8 cellular contexts compared by ENCODE assay signal in the genomic region with DNA sequence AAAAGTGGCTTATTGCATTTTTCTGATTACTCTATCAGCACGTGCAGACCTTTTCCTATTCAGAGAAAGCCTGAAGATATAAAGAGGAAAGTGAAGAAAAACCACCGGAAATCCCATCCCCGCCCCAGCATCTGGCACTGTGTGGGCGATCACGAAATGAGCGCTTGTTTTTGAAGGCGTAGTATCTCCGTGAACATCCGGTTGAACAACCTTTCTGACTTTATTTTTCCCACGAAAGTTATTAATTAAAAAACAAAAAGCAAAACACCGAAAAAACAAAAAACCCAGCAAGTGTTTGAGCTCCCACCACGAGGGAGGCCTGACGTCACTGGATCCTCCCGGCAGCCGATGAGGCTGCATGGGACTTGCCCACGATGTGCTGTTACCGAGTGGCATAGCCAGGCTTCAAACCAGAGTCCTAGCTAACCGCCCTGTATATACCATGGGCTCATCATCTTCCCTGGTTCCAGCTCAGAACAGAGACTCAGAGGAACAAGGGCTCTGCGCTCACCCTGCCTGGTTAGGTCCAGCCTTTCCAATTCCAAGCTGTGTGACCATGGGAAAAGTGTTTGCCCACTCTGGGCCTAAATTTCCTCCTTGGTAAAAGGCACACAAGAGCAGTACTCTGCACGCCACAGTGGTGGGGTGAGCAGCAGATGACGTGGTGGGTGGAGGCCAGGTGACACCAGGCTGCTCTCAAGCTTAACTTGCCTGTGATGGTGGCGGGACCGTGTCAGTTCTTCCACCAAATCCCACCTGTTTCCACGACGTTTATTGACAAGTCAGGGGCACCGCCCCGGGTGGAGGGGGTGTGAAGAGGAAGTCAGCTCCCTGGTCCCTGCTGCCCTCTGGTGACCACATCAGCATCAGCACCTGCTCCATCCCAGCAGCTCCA. TPM values are rescaled to one million over a fixed set of nuclear protein-coding genes. Genes with fewer than 3 reads are reported as not detected.
A peak's percentile ranks its signal among the peaks of the same experiment; 100 is the strongest.
DNase-seq lines count a peak whose midpoint lies in the region; ATAC-seq and TF ChIP-seq lines count a peak whose summit lies in the region.

No MANE protein-coding gene starts in this region.

- 23% methylated on average over 27 of the region's 27 CpGs for WGBS in esophagus muscularis mucosa

- no peak for TF ChIP-seq POLR2A in esophagus muscularis mucosa (IDR thresholded peaks at IDR 0.05; ENCODE audit: low read depth)

- no peaks in the 10 kb centered on the region for H3K27me3 ChIP-seq in esophagus muscularis mucosa

- H3K9me3 ChIP-seq in esophagus muscularis mucosa: no peaks in the 10 kb centered on the region

- ATAC-seq in GM19324 (IDR thresholded peaks at IDR 0.05; ENCODE audit: low FRiP score, unreplicated experiment) (peak; percentile 66), HG03439 (IDR thresholded peaks at IDR 0.05; ENCODE audit: unreplicated experiment) (peak; percentile 58)
- peak; percentile 82 to 85 for ATAC-seq in naive thymus-derived CD8-positive, alpha-beta T cell
- peak; percentile 88 for ATAC-seq in stimulated activated memory B cell treated with anti-CD40 and anti-IgM and Interleukin-4, amounts not matched to agents 10 μg/mL and 1 μg/mL and 100 μg/mL, for 72 hours

- DNase-seq in CD1c-positive myeloid dendritic cell (ENCODE audit: extremely low spot score) (peak; percentile 82), OCI-M1 (lab: John Stamatoyannopoulos, UW) (peak; percentile 86), esophagus muscularis mucosa (ENCODE audit: extremely low spot score) (peak; percentile 96)
- peak; percentile 88 for DNase-seq in activated T-cell treated with anti-CD3 and anti-CD28 coated beads, Interleukin-2, amount 50 U/mL, for 1 hour
- peak; percentile 73 to 95 (median 92) for DNase-seq in naive thymus-derived CD8-positive, alpha-beta T cell

- peaks cover 0 to 3% (median 0%) of the 10 kb centered on the region in 9 donors for H3K9me3 Mint-ChIP-seq in naive thymus-derived CD8-positive, alpha-beta T cell
- peaks cover 3% of the 10 kb centered on the region for H3K9me3 Mint-ChIP-seq in stimulated activated memory B cell treated with anti-CD40 and anti-IgM and Interleukin-4, amounts not matched to agents 10 μg/mL and 1 μg/mL and 100 μg/mL, for 72 hours

- TF ChIP-seq CTCF in esophagus muscularis mucosa (IDR thresholded peaks at IDR 0.05): peak; percentile 84 to 92 (median 85)

- peak overlapping the region; percentile 49 to 75 (median 71) for H3K4me3 Mint-ChIP-seq in naive thymus-derived CD8-positive, alpha-beta T cell
- peak overlapping the region; percentile 63 for H3K4me3 Mint-ChIP-seq in stimulated activated memory B cell treated with anti-CD40 and anti-IgM and Interleukin-4, amounts not matched to agents 10 μg/mL and 1 μg/mL and 100 μg/mL, for 72 hours

- H3K4me1 ChIP-seq in esophagus muscularis mucosa: peaks cover 12 to 45% (median 34%) of the 10 kb centered on the region in 4 donors

- no peak for TF ChIP-seq EP300 in esophagus muscularis mucosa (IDR thresholded peaks at IDR 0.05)

- intact Hi-C loops in esophagus muscularis mucosa (cut with DNase I): loop anchor here (2.0 kb wide), 1 partner anchor 133 kb away; no protein-coding TSS in a partner anchor

- H3K4me3 ChIP-seq in esophagus muscularis mucosa: peak overlapping the region; percentile 19 to 51 (median 34)

- H3K36me3 Mint-ChIP-seq in naive thymus-derived CD8-positive, alpha-beta T cell: peaks cover 0 to 16% (median under 1%) of the 10 kb centered on the region in 3 donors
- H3K36me3 Mint-ChIP-seq in stimulated activated memory B cell treated with anti-CD40 and anti-IgM and Interleukin-4, amounts not matched to agents 10 μg/mL and 1 μg/mL and 100 μg/mL, for 72 hours: peaks cover 27% of the 10 kb centered on the region

- peaks cover 23 to 78% (median 55%) of the 10 kb centered on the region in 4 donors for H3K4me1 Mint-ChIP-seq in naive thymus-derived CD8-positive, alpha-beta T cell
- peaks cover 38% of the 10 kb centered on the region for H3K4me1 Mint-ChIP-seq in stimulated activated memory B cell treated with anti-CD40 and anti-IgM and Interleukin-4, amounts not matched to agents 10 μg/mL and 1 μg/mL and 100 μg/mL, for 72 hours

- H3K36me3 ChIP-seq in esophagus muscularis mucosa: peaks cover 7 to 18% (median 17%) of the 10 kb centered on the region in 4 donors

- no peaks in the 10 kb centered on the region for H3K27me3 Mint-ChIP-seq in naive thymus-derived CD8-positive, alpha-beta T cell
- H3K27me3 Mint-ChIP-seq in stimulated activated memory B cell treated with anti-CD40 and anti-IgM and Interleukin-4, amounts not matched to agents 10 μg/mL and 1 μg/mL and 100 μg/mL, for 72 hours: no peaks in the 10 kb centered on the region

- POLR2A ChIA-PET in naive thymus-derived CD8-positive, alpha-beta T cell (lab: Charles Lee): interaction anchor here (0.7 to 4.3 kb wide), 42 partner anchors 9 to 819 kb away, joined by 3 to 156 read pairs (median 5); a partner anchor contains a TSS

- H3K27ac Mint-ChIP-seq in naive thymus-derived CD8-positive, alpha-beta T cell: peak overlapping the region in 9 of 10 donors; percentile 92 to 100 (median 99)
- peak overlapping the region; percentile 95 for H3K27ac Mint-ChIP-seq in stimulated activated memory B cell treated with anti-CD40 and anti-IgM and Interleukin-4, amounts not matched to agents 10 μg/mL and 1 μg/mL and 100 μg/mL, for 72 hours

- H3K27ac ChIP-seq in esophagus muscularis mucosa (replicated peaks in 1 of 4): peak overlapping the region; percentile 52 to 65 (median 58)

RNA-seq across cellular contexts. Expression of a gene that starts 34.3 kb away (rescaled TPM):
- under 1 TPM in 3 of 4 donors, not detected in 1; under 0.01 to 0.50 (median 0.17) TPM for total RNA-seq in esophagus muscularis mucosa
- total RNA-seq in naive thymus-derived CD8-positive, alpha-beta T cell: 10 to 100 TPM; 29.3 to 29.4 TPM
- polyA plus RNA-seq in naive thymus-derived CD8-positive, alpha-beta T cell: 10 to 100 TPM; 26.5 to 47.1 (median 33.9) TPM

RNA-seq across cellular contexts. Expression of a gene that starts 53.9 kb away (rescaled TPM):
- total RNA-seq in esophagus muscularis mucosa: 100 to 1,000 TPM in 3 of 4 donors, 10 to 100 TPM in 1; 72.7 to 167 (median 116) TPM
- total RNA-seq in naive thymus-derived CD8-positive, alpha-beta T cell: 100 to 1,000 TPM; 117 to 120 TPM
- polyA plus RNA-seq in naive thymus-derived CD8-positive, alpha-beta T cell: 10 to 100 TPM; 18.8 to 49.4 (median 34.7) TPM

Comparison
In these comparisons a context has a peak if more than half of its experiments do, and no peak if none do; other contexts are left out.
1. Peak in every context shown above with its lines: DNase-seq, ATAC-seq, H3K4me3 ChIP-seq and H3K27ac ChIP-seq.
2. RNA of a gene that starts 34.3 kb away (total RNA-seq): 29.3 to 29.4 TPM in naive thymus-derived CD8-positive, alpha-beta T cell; under 0.01 to 0.50 TPM in esophagus muscularis mucosa; every median in the first group is over 10 times any median in the second.